ENCODE assay signal across 11 cellular contexts in the genomic region with DNA sequence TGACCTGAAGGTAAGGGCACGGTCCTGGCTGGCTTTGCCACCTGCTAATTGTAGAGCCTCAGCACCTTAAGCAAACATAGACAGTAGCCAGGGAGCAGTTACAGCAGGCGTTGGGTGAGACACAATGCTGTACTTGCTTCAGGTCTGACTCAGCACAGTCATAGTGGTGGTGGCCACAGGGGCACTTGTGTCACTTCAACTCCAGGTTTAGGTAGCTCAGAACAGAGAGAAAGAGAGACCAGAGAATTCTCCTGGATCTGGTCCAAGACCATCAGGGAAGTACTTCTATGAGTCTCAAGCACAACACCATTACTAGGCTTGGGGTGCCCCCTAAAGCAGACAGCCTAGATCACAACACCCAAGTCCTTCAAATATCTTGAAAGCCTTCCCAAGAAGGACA.
A peak's percentile ranks its signal among the peaks of the same experiment; 100 is the strongest.
DNase-seq lines count a peak whose midpoint lies in the region; ATAC-seq, FAIRE-seq and TF ChIP-seq lines count a peak whose summit lies in the region.
"Had no signal": no experiment of that assay in that cellular context is flagged by ENCODE, and none has a peak within 500 bp of the region (broad histone marks: within the 10 kb centered on the region; RNA-seq: fewer than 3 reads in every experiment).

No MANE protein-coding gene starts in this region.

- H2BK120ac ChIP-seq in H1 (replicated peaks; ENCODE audit: low read depth, low read length): no peak overlapping the region

- H3K4me2 ChIP-seq in H1 (ENCODE audit: insufficient read depth in 1 of 2, low read depth in 2 of 2, low read length in 2 of 2): no peak overlapping the region

- peak overlapping the region; percentile 93 for H2AFZ ChIP-seq in H1 (ENCODE audit: low read length)

- no peaks in the 10 kb centered on the region for H3K9me3 ChIP-seq in H1 (ENCODE audit: insufficient read depth in 2 of 2, low read depth in 1 of 2, low read length in 1 of 2)
- H3K9me3 ChIP-seq in lower lobe of right lung: no peaks in the 10 kb centered on the region
- H3K9me3 ChIP-seq: prostate gland, uterus had no signal

- H4K91ac ChIP-seq in H1 (replicated peaks; ENCODE audit: insufficient read length, low read length): peak overlapping the region; percentile 34

- 86% methylated on average over 2 of the region's 2 CpGs; no CpG with 5 or more reads in 1 of the 2 experiments for WGBS in H1 (ENCODE audit: extremely low coverage in 1 of 2, insufficient coverage in 1 of 2, insufficient read length in 1 of 2, insufficient replicate concordance in 2 of 2, low coverage in 1 of 2, low lambda C conversion rate in 2 of 2, missing lambda C conversion rate in 1 of 2), 2 experiments

- no peak overlapping the region for H2BK12ac ChIP-seq in H1 (ENCODE audit: low read depth, low read length)

- no peaks in the 10 kb centered on the region for H4K20me1 ChIP-seq in H1 (replicated peaks in 1 of 2; ENCODE audit: control insufficient read depth in 1 of 2, insufficient read depth in 2 of 2, low read length in 2 of 2)

- no peak overlapping the region for H3K4ac ChIP-seq in H1 (replicated peaks; ENCODE audit: insufficient read length, low read depth, low read length)

- no peak for TF ChIP-seq EP300 in H1 (IDR thresholded peaks at IDR 0.05; ENCODE audit: borderline replicate concordance in 1 of 2, low read depth in 2 of 2, low read length in 2 of 2)

- H3K27ac ChIP-seq in H1 (ENCODE audit: low read depth, low read length) (no peak overlapping the region), lower lobe of right lung (no peak overlapping the region)
- H3K27ac ChIP-seq: prostate gland, uterus had no signal

- H2AK5ac ChIP-seq in H1 (ENCODE audit: low read depth, low read length): no peak overlapping the region

- DNase-seq in H1 (ENCODE audit: low read depth in 1 of 2, low spot score in 2 of 2): peak; percentile 10 to 46
- DNase-seq in SK-N-DZ (ENCODE audit: low spot score): no peak
- DNase-seq in glomerular visceral epithelial cell (ENCODE audit: extremely low spot score): no peak
- no peak for DNase-seq in lower lobe of right lung
- DNase-seq: uterus had no signal

- peak; percentile 62 for FAIRE-seq in H1 (lab: Jason Lieb, UNC)
- FAIRE-seq: bronchial epithelial cell had no signal

- no peak overlapping the region for H3K9ac ChIP-seq in H1 (replicated peaks in 1 of 4; ENCODE audit: extremely low read depth in 1 of 4, low read depth in 3 of 4, low read length in 3 of 4)

- TF ChIP-seq POLR2A in H1 (IDR thresholded peaks at IDR 0.05; ENCODE audit: control extremely low read depth in 1 of 2, low read depth in 2 of 2, low read length in 2 of 2): no peak

- H3K79me1 ChIP-seq in H1 (ENCODE audit: low read depth, low read length): no peaks in the 10 kb centered on the region

- H3K27me3 ChIP-seq in H1 (replicated peaks in 1 of 4; ENCODE audit: control insufficient read depth in 3 of 4, extremely low read depth in 1 of 4, insufficient read depth in 3 of 4, low read length in 3 of 4) (no peaks in the 10 kb centered on the region), lower lobe of right lung (ENCODE audit: low read depth) (no peaks in the 10 kb centered on the region)
- H3K27me3 ChIP-seq: uterus had no signal

- intact Hi-C loops in lower lobe of right lung (cut with DNase I): no loop called here

- no peak overlapping the region for H2BK5ac ChIP-seq in H1 (ENCODE audit: low read depth, low read length)

- peak; percentile 80 for ATAC-seq in GM18498 (IDR thresholded peaks at IDR 0.05; ENCODE audit: unreplicated experiment)
- peak; percentile 74 for ATAC-seq in GM21423 (IDR thresholded peaks at IDR 0.05; ENCODE audit: unreplicated experiment)
- peak; percentile 86 for ATAC-seq in HG03378 (IDR thresholded peaks at IDR 0.05; ENCODE audit: unreplicated experiment)
- no peak for ATAC-seq in HG03280 (IDR thresholded peaks at IDR 0.05; ENCODE audit: unreplicated experiment)
- ATAC-seq in lower lobe of right lung: no peak

- H4K8ac ChIP-seq in H1 (ENCODE audit: extremely low read depth, insufficient read depth, low read length): no peak overlapping the region

- CTCF ChIA-PET in H1 (lab: Charles Lee; ENCODE audit: partially characterized antibody): interaction anchor here (1.0 to 3.4 kb wide), 11 partner anchors 9 to 174 kb away, joined by 3 to 37 read pairs (median 5); no protein-coding TSS in a partner anchor

- H3K56ac ChIP-seq in H1 (replicated peaks; ENCODE audit: insufficient read length, low read depth, low read length): no peak overlapping the region

- no peak overlapping the region for H2BK20ac ChIP-seq in H1 (ENCODE audit: low read length)

- POLR2A ChIA-PET in H1 (lab: Charles Lee; ENCODE audit: partially characterized antibody): no interaction called here

- H3K4me1 ChIP-seq in H1 (replicated peaks in 1 of 4; ENCODE audit: control insufficient read depth in 3 of 4, insufficient read depth in 4 of 4, low read length in 3 of 4): peaks cover 0 to 3% (median 0%) of the 10 kb centered on the region in 4 experiments; a peak in 1 of 7 replicates
- no peaks in the 10 kb centered on the region for H3K4me1 ChIP-seq in lower lobe of right lung
- H3K4me1 ChIP-seq: prostate gland, uterus had no signal

- H3K14ac ChIP-seq in H1 (ENCODE audit: insufficient read length): no peak overlapping the region

- no peak overlapping the region for H2BK15ac ChIP-seq in H1 (ENCODE audit: low read length)

- H3K4me3 ChIP-seq in H1 (ENCODE audit: extremely low read depth in 1 of 4, insufficient read depth in 2 of 4, low read depth in 3 of 4, low read length in 4 of 4) (no peak overlapping the region), lower lobe of right lung (no peak overlapping the region)
- H3K4me3 ChIP-seq: prostate gland, uterus had no signal

- H3K79me2 ChIP-seq in H1 (ENCODE audit: control insufficient read depth in 1 of 2, insufficient read depth in 2 of 2, low read length in 2 of 2): no peaks in the 10 kb centered on the region

- H3K23me2 ChIP-seq in H1 (ENCODE audit: low read depth, low read length): no peaks in the 10 kb centered on the region

- peak in 2 of 3 experiments; percentile 61 to 74; a peak in 3 of 4 replicates for TF ChIP-seq CTCF in H1 (IDR thresholded peaks at IDR 0.05; ENCODE audit: control extremely low read depth in 1 of 3, insufficient read depth in 1 of 3, low read depth in 1 of 3, low read length in 3 of 3)
- TF ChIP-seq CTCF in lower lobe of right lung (IDR thresholded peaks at IDR 0.05): no peak

- H3K23ac ChIP-seq in H1 (ENCODE audit: insufficient read length): no peak overlapping the region

- TF ChIP-seq RAD21 in H1 (IDR thresholded peaks at IDR 0.05 in 1 of 2, conservative IDR thresholded peaks at IDR 0.05 in 1 of 2; ENCODE audit: low read depth in 2 of 2, low read length in 2 of 2): peak; percentile 90 to 91

- no peak overlapping the region; the same call in 1 of the 2 replicates for H3K18ac ChIP-seq in H1 (ENCODE audit: extremely low read depth, low read length)

- H3K36me3 ChIP-seq in H1 (ENCODE audit: control insufficient read depth in 2 of 4, insufficient read depth in 4 of 4, low read length in 3 of 4) (no peaks in the 10 kb centered on the region), lower lobe of right lung (no peaks in the 10 kb centered on the region)
- H3K36me3 ChIP-seq: prostate gland, uterus had no signal

- peak overlapping the region; percentile 62 for H4K5ac ChIP-seq in H1 (ENCODE audit: insufficient read length, low read depth, low read length)

TF ChIP-seq in H1, 55 proteins besides CTCF, POLR2A, EP300 and RAD21 (continues in another document):
- no peak for TF ChIP-seq RNF2 (IDR thresholded peaks at IDR 0.05; ENCODE audit: borderline replicate concordance, low read depth, low read length, missing control alignments, poor library complexity, severe bottlenecking)
- no peak for TF ChIP-seq CHD1 (IDR thresholded peaks at IDR 0.05; ENCODE audit: low read depth, low read length)
- TF ChIP-seq TAF1 (IDR thresholded peaks at IDR 0.05; ENCODE audit: low read depth, low read length): no peak
- TF ChIP-seq BACH1 (IDR thresholded peaks at IDR 0.05; ENCODE audit: low read length): no peak

Comparison
In these comparisons a context has a peak if more than half of its experiments do, and no peak if none do; other contexts are left out.
1. ATAC-seq: peak in GM18498 (single experiment), GM21423 (single experiment) and HG03378 (single experiment); none in HG03280 (single experiment) and lower lobe of right lung (0 of 2).
2. DNase-seq: peak in H1 (2 of 2); none in SK-N-DZ (single experiment), glomerular visceral epithelial cell (single experiment) and lower lobe of right lung (single experiment).